In genomic region chr17:64491995-64492394, GRCh38 we compare ENCODE assay signal across 1 cellular context.
TF ChIP-seq lines count a peak whose summit lies in the region.

No MANE protein-coding gene starts in this region.

TF ChIP-seq in K562, 482 proteins besides CTCF, POLR2A, EP300 and RAD21:
- TF ChIP-seq MAFF (IDR thresholded peaks at IDR 0.05; ENCODE audit: low read length) (peak; percentile 71), ZKSCAN3 (CRISPR knock-in tag; IDR thresholded peaks at IDR 0.05) (no peak), FOSL1 (tag; conservative IDR thresholded peaks at IDR 0.05) (no peak), ZNF316 (IDR thresholded peaks at IDR 0.05) (peak; percentile 86), C11orf30 (IDR thresholded peaks at IDR 0.05; ENCODE audit: low read depth) (peak; percentile 79), ZNF609 (CRISPR knock-in tag; IDR thresholded peaks at IDR 0.05; ENCODE audit: borderline replicate concordance) (no peak), ZNF24 (IDR thresholded peaks at IDR 0.05) (no peak), SIN3B (IDR thresholded peaks at IDR 0.05; ENCODE audit: low read depth) (no peak), JUNB (CRISPR knock-in tag; conservative IDR thresholded peaks at IDR 0.05) (no peak), MAFK (IDR thresholded peaks at IDR 0.05; ENCODE audit: low read length) (peak; percentile 58; the same call in 1 of the 2 replicates), MAFG (tag; conservative IDR thresholded peaks at IDR 0.05) (peak; percentile 63)
